In the genomic region with DNA sequence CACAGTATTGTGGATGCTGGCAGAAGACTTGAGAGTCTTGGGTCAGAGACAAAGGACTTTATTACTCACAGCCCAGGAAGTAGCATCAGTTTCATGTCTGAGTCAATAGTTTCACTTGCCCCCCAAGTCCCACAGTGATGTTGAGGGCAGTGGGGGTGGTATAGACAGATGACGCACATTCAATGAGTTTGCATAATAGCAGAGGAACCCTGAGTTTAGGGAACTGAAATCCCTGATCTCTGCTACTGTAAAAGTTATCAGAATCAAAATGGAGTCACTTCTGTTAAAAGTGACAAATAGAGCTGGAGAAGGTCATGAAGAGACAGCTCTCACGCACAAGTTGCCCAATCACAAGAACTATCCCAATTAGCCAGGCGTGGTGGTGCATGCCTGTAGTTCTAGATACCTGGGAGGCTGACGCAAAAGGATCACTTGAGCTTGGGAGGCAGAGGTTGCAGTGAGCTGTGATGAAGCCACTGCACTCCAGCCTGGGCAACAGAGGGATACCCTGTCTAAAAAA, we compare ENCODE assay signal across 10 cellular contexts. TPM values are rescaled to one million over a fixed set of nuclear protein-coding genes. Genes with fewer than 3 reads are reported as not detected.
DNase-seq lines count a peak whose midpoint lies in the region; ATAC-seq and TF ChIP-seq lines count a peak whose summit lies in the region.
"Had no signal": no experiment of that assay in that cellular context is flagged by ENCODE, and none has a peak within 500 bp of the region (broad histone marks: within the 10 kb centered on the region; RNA-seq: fewer than 3 reads in every experiment).

No MANE protein-coding gene starts in this region.

- H3K36me3 ChIP-seq in osteoblast (ENCODE audit: insufficient read depth, low read length): no peaks in the 10 kb centered on the region
- H3K36me3 ChIP-seq: Peyer's patch, thoracic aorta had no signal

- H3K9me3 ChIP-seq in osteoblast (ENCODE audit: low read depth, low read length): no peaks in the 10 kb centered on the region
- H3K9me3 ChIP-seq: Peyer's patch, thoracic aorta had no signal

- peak overlapping the region; percentile 86 for H2AFZ ChIP-seq in osteoblast (ENCODE audit: low read length)

- H3K27ac ChIP-seq in osteoblast (ENCODE audit: low read depth, low read length): peak overlapping the region; percentile 83
- H3K27ac ChIP-seq: Peyer's patch, thoracic aorta had no signal

- H3K27me3 ChIP-seq in osteoblast (ENCODE audit: insufficient read depth, low read length): no peaks in the 10 kb centered on the region
- H3K27me3 ChIP-seq: Peyer's patch had no signal

- DNase-seq in RPMI8226 (peak; percentile 87), osteoblast (ENCODE audit: insufficient read length, low spot score, missing footprints) (peak; percentile 93), retina (no peak), epidermal melanocyte (ENCODE audit: insufficient read length, low spot score) (no peak)
- DNase-seq in central memory CD4-positive, alpha-beta T cell: no peak

- no peak overlapping the region for H3K4me2 ChIP-seq in osteoblast (ENCODE audit: insufficient read depth, low read length)

- ATAC-seq in GM18907 (IDR thresholded peaks at IDR 0.05; ENCODE audit: unreplicated experiment) (peak; percentile 90), HG02763 (IDR thresholded peaks at IDR 0.05; ENCODE audit: unreplicated experiment) (peak; percentile 45), HG03469 (IDR thresholded peaks at IDR 0.05; ENCODE audit: unreplicated experiment) (no peak)

- H3K4me1 ChIP-seq in osteoblast (ENCODE audit: insufficient read depth, low read length): peaks cover 14% of the 10 kb centered on the region
- H3K4me1 ChIP-seq: Peyer's patch had no signal

- H3K4me3 ChIP-seq in osteoblast (ENCODE audit: insufficient read depth, low read length): no peak overlapping the region
- H3K4me3 ChIP-seq: Peyer's patch, thoracic aorta had no signal

- TF ChIP-seq CTCF in osteoblast (IDR thresholded peaks at IDR 0.05; ENCODE audit: extremely low read depth, low read depth, low read length): no peak

- H3K79me2 ChIP-seq in osteoblast (ENCODE audit: insufficient read depth, low read length): no peaks in the 10 kb centered on the region

- H4K20me1 ChIP-seq in osteoblast (ENCODE audit: insufficient read depth, low read length): no peaks in the 10 kb centered on the region

RNA-seq across cellular contexts. Expression of a gene that starts 11.5 kb away (rescaled TPM):
- total RNA-seq in osteoblast: not detected in 2 replicates
- total RNA-seq: Peyer's patch, thoracic aorta had no signal

RNA-seq across cellular contexts. Expression of a gene that starts 29.7 kb away (rescaled TPM):
- total RNA-seq in osteoblast: 31.5 and 50.3 TPM in 2 replicates

RNA-seq across cellular contexts. Expression of a gene that starts 38.7 kb away (rescaled TPM):
- total RNA-seq in osteoblast: 75.7 and 86.5 TPM in 2 replicates

Comparison
In these comparisons a context has a peak if more than half of its experiments do, and no peak if none do; other contexts are left out.
1. DNase-seq: peak in RPMI8226 (single experiment) and osteoblast (single experiment); none in central memory CD4-positive, alpha-beta T cell (single experiment), retina (single experiment) and epidermal melanocyte (single experiment).